ENCODE assay signal across 1 cellular context in the genomic region with DNA sequence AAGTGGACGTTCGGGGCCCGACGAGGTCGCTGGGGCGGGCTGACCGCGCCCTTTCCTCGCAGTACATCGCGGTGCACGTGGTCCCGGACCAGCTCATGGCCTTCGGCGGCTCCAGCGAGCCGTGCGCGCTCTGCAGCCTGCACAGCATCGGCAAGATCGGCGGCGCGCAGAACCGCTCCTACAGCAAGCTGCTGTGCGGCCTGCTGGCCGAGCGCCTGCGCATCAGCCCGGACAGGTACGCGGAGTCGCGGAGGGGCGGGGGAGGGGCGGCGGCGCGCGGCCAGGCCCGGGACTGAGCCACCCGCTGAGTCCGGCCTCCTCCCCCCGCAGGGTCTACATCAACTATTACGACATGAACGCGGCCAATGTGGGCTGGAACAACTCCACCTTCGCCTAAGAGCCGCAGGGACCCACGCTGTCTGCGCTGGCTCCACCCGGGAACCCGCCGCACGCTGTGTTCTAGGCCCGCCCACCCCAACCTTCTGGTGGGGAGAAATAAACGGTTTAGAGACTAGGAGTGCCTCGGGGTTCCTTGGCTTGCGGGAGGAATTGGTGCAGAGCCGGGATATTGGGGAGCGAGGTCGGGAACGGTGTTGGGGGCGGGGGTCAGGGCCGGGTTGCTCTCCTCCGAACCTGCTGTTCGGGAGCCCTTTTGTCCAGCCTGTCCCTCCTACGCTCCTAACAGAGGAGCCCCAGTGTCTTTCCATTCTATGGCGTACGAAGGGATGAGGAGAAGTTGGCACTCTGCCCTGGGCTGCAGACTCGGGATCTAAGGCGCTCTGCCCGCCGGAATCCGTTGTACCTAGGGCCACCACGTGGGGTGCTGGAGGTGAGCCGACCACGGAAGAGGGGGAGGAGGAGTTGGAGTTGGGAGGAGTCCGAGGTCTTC.
TF ChIP-seq lines count a peak whose summit lies in the region.

No MANE protein-coding gene starts in this region.

TF ChIP-seq in GM12878, 131 proteins besides CTCF, POLR2A, EP300 and RAD21 (continues in another document):
- TF ChIP-seq, protein P1, sequence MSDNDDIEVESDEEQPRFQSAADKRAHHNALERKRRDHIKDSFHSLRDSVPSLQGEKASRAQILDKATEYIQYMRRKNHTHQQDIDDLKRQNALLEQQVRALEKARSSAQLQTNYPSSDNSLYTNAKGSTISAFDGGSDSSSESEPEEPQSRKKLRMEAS (IDR thresholded peaks at IDR 0.05; ENCODE audit: low read depth, low read length) = peak; percentile 65; the same call in 1 of the 2 replicates
- TF ChIP-seq LARP7 (IDR thresholded peaks at IDR 0.05) = no peak; the same call in 1 of the 2 replicates
- TF ChIP-seq, protein P2, sequence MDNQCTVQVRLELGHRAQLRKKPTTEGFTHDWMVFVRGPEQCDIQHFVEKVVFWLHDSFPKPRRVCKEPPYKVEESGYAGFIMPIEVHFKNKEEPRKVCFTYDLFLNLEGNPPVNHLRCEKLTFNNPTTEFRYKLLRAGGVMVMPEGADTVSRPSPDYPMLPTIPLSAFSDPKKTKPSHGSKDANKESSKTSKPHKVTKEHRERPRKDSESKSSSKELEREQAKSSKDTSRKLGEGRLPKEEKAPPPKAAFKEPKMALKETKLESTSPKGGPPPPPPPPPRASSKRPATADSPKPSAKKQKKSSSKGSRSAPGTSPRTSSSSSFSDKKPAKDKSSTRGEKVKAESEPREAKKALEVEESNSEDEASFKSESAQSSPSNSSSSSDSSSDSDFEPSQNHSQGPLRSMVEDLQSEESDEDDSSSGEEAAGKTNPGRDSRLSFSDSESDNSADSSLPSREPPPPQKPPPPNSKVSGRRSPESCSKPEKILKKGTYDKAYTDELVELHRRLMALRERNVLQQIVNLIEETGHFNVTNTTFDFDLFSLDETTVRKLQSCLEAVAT (IDR thresholded peaks at IDR 0.05) = peak; percentile 67; the same call in 1 of the 2 replicates
- peak; percentile 36; the same call in 1 of the 2 replicates for TF ChIP-seq IKZF1 (conservative IDR thresholded peaks at IDR 0.05)
- no peak for TF ChIP-seq EED (IDR thresholded peaks at IDR 0.05; ENCODE audit: low read depth)
- peak; percentile 89 for TF ChIP-seq POLR2AphosphoS2 (IDR thresholded peaks at IDR 0.05; ENCODE audit: low read depth, low read length)
- TF ChIP-seq MTA2 (IDR thresholded peaks at IDR 0.05; ENCODE audit: low read depth) = no peak
- TF ChIP-seq, protein P3, sequence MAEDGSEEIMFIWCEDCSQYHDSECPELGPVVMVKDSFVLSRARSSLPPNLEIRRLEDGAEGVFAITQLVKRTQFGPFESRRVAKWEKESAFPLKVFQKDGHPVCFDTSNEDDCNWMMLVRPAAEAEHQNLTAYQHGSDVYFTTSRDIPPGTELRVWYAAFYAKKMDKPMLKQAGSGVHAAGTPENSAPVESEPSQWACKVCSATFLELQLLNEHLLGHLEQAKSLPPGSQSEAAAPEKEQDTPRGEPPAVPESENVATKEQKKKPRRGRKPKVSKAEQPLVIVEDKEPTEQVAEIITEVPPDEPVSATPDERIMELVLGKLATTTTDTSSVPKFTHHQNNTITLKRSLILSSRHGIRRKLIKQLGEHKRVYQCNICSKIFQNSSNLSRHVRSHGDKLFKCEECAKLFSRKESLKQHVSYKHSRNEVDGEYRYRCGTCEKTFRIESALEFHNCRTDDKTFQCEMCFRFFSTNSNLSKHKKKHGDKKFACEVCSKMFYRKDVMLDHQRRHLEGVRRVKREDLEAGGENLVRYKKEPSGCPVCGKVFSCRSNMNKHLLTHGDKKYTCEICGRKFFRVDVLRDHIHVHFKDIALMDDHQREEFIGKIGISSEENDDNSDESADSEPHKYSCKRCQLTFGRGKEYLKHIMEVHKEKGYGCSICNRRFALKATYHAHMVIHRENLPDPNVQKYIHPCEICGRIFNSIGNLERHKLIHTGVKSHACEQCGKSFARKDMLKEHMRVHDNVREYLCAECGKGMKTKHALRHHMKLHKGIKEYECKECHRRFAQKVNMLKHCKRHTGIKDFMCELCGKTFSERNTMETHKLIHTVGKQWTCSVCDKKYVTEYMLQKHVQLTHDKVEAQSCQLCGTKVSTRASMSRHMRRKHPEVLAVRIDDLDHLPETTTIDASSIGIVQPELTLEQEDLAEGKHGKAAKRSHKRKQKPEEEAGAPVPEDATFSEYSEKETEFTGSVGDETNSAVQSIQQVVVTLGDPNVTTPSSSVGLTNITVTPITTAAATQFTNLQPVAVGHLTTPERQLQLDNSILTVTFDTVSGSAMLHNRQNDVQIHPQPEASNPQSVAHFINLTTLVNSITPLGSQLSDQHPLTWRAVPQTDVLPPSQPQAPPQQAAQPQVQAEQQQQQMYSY (CRISPR knock-in tag; IDR thresholded peaks at IDR 0.05) = no peak
- TF ChIP-seq NR2C2 (IDR thresholded peaks at IDR 0.05; ENCODE audit: borderline replicate concordance, control insufficient read depth, insufficient read length, low read depth) = no peak
- TF ChIP-seq KAT2A (conservative IDR thresholded peaks at IDR 0.05; ENCODE audit: control insufficient read depth, low read depth, low read length) = no peak
- peak; percentile 87; the same call in 1 of the 2 replicates for TF ChIP-seq HDGF (IDR thresholded peaks at IDR 0.05)
- TF ChIP-seq ZZZ3 (IDR thresholded peaks at IDR 0.05; ENCODE audit: control insufficient read depth, insufficient read length, low read depth) = no peak
- TF ChIP-seq SPI1 (IDR thresholded peaks at IDR 0.05; ENCODE audit: borderline replicate concordance, insufficient read depth, low read depth, low read length) = no peak
- peak in 1 of 2 experiments; percentile 20; a peak in 1 of 4 replicates for TF ChIP-seq IKZF2 (IDR thresholded peaks at IDR 0.05)
- TF ChIP-seq MEF2B (IDR thresholded peaks at IDR 0.05; ENCODE audit: partially characterized antibody, poor library complexity, severe bottlenecking) = no peak
- TF ChIP-seq NRF1 (conservative IDR thresholded peaks at IDR 0.05; ENCODE audit: low read depth, low read length) = peak; percentile 32; the same call in 1 of the 2 replicates
- TF ChIP-seq TCF12 (IDR thresholded peaks at IDR 0.05; ENCODE audit: low read depth, low read length) = no peak
- TF ChIP-seq, protein P4, sequence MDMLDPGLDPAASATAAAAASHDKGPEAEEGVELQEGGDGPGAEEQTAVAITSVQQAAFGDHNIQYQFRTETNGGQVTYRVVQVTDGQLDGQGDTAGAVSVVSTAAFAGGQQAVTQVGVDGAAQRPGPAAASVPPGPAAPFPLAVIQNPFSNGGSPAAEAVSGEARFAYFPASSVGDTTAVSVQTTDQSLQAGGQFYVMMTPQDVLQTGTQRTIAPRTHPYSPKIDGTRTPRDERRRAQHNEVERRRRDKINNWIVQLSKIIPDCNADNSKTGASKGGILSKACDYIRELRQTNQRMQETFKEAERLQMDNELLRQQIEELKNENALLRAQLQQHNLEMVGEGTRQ (IDR thresholded peaks at IDR 0.05; ENCODE audit: borderline replicate concordance, low read depth, low read length) = peak; percentile 36
- no peak for TF ChIP-seq PAX5 (IDR thresholded peaks at IDR 0.05; ENCODE audit: borderline replicate concordance, low read depth, low read length)
- TF ChIP-seq, protein P5, sequence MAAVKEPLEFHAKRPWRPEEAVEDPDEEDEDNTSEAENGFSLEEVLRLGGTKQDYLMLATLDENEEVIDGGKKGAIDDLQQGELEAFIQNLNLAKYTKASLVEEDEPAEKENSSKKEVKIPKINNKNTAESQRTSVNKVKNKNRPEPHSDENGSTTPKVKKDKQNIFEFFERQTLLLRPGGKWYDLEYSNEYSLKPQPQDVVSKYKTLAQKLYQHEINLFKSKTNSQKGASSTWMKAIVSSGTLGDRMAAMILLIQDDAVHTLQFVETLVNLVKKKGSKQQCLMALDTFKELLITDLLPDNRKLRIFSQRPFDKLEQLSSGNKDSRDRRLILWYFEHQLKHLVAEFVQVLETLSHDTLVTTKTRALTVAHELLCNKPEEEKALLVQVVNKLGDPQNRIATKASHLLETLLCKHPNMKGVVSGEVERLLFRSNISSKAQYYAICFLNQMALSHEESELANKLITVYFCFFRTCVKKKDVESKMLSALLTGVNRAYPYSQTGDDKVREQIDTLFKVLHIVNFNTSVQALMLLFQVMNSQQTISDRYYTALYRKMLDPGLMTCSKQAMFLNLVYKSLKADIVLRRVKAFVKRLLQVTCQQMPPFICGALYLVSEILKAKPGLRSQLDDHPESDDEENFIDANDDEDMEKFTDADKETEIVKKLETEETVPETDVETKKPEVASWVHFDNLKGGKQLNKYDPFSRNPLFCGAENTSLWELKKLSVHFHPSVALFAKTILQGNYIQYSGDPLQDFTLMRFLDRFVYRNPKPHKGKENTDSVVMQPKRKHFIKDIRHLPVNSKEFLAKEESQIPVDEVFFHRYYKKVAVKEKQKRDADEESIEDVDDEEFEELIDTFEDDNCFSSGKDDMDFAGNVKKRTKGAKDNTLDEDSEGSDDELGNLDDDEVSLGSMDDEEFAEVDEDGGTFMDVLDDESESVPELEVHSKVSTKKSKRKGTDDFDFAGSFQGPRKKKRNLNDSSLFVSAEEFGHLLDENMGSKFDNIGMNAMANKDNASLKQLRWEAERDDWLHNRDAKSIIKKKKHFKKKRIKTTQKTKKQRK (IDR thresholded peaks at IDR 0.05; ENCODE audit: low read depth, low read length) = no peak
- no peak for TF ChIP-seq BCL11A (IDR thresholded peaks at IDR 0.05; ENCODE audit: low read depth, low read length)
- TF ChIP-seq SRF (IDR thresholded peaks at IDR 0.05; ENCODE audit: low read depth in 2 of 2, low read length in 2 of 2) = no peak
- no peak for TF ChIP-seq CHD1 (IDR thresholded peaks at IDR 0.05; ENCODE audit: low read depth, low read length)
- no peak for TF ChIP-seq HDAC2 (IDR thresholded peaks at IDR 0.05)
- TF ChIP-seq, protein P6, sequence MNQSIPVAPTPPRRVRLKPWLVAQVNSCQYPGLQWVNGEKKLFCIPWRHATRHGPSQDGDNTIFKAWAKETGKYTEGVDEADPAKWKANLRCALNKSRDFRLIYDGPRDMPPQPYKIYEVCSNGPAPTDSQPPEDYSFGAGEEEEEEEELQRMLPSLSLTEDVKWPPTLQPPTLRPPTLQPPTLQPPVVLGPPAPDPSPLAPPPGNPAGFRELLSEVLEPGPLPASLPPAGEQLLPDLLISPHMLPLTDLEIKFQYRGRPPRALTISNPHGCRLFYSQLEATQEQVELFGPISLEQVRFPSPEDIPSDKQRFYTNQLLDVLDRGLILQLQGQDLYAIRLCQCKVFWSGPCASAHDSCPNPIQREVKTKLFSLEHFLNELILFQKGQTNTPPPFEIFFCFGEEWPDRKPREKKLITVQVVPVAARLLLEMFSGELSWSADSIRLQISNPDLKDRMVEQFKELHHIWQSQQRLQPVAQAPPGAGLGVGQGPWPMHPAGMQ (IDR thresholded peaks at IDR 0.05; ENCODE audit: borderline replicate concordance) = no peak
- peak; percentile 39; the same call in 1 of the 2 replicates for TF ChIP-seq GATAD2B (conservative IDR thresholded peaks at IDR 0.05; ENCODE audit: low read depth)
- no peak for TF ChIP-seq CBX5 (IDR thresholded peaks at IDR 0.05; ENCODE audit: low read depth)
- peak; percentile 13; the same call in 1 of the 2 replicates for TF ChIP-seq SMC3 (IDR thresholded peaks at IDR 0.05; ENCODE audit: borderline replicate concordance, low read length)
- TF ChIP-seq, protein P7, sequence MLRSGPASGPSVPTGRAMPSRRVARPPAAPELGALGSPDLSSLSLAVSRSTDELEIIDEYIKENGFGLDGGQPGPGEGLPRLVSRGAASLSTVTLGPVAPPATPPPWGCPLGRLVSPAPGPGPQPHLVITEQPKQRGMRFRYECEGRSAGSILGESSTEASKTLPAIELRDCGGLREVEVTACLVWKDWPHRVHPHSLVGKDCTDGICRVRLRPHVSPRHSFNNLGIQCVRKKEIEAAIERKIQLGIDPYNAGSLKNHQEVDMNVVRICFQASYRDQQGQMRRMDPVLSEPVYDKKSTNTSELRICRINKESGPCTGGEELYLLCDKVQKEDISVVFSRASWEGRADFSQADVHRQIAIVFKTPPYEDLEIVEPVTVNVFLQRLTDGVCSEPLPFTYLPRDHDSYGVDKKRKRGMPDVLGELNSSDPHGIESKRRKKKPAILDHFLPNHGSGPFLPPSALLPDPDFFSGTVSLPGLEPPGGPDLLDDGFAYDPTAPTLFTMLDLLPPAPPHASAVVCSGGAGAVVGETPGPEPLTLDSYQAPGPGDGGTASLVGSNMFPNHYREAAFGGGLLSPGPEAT (IDR thresholded peaks at IDR 0.05; ENCODE audit: low read depth) = no peak; the same call in 1 of the 2 replicates
- TF ChIP-seq CREM (IDR thresholded peaks at IDR 0.05; ENCODE audit: low read depth) = 0 out of 2 replicates have a peak, but pooled peaks have one; percentile 37
- TF ChIP-seq JUND (IDR thresholded peaks at IDR 0.05; ENCODE audit: low read depth, low read length) = no peak
- no peak for TF ChIP-seq BRCA1 (IDR thresholded peaks at IDR 0.05; ENCODE audit: low read depth, low read length)
- no peak for TF ChIP-seq CBX3 (IDR thresholded peaks at IDR 0.05; ENCODE audit: borderline replicate concordance, low read depth)
- TF ChIP-seq, protein P8, sequence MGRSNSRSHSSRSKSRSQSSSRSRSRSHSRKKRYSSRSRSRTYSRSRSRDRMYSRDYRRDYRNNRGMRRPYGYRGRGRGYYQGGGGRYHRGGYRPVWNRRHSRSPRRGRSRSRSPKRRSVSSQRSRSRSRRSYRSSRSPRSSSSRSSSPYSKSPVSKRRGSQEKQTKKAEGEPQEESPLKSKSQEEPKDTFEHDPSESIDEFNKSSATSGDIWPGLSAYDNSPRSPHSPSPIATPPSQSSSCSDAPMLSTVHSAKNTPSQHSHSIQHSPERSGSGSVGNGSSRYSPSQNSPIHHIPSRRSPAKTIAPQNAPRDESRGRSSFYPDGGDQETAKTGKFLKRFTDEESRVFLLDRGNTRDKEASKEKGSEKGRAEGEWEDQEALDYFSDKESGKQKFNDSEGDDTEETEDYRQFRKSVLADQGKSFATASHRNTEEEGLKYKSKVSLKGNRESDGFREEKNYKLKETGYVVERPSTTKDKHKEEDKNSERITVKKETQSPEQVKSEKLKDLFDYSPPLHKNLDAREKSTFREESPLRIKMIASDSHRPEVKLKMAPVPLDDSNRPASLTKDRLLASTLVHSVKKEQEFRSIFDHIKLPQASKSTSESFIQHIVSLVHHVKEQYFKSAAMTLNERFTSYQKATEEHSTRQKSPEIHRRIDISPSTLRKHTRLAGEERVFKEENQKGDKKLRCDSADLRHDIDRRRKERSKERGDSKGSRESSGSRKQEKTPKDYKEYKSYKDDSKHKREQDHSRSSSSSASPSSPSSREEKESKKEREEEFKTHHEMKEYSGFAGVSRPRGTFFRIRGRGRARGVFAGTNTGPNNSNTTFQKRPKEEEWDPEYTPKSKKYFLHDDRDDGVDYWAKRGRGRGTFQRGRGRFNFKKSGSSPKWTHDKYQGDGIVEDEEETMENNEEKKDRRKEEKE (IDR thresholded peaks at IDR 0.05) = no peak
- no peak for TF ChIP-seq SREBF1 (IDR thresholded peaks at IDR 0.05; ENCODE audit: low read length)
- no peak for TF ChIP-seq FOXK2 (IDR thresholded peaks at IDR 0.05)
- no peak for TF ChIP-seq HCFC1 (IDR thresholded peaks at IDR 0.05; ENCODE audit: low read length)
- no peak for TF ChIP-seq ETV6 (conservative IDR thresholded peaks at IDR 0.05 in 1 of 2, IDR thresholded peaks at IDR 0.05 in 1 of 2; ENCODE audit: borderline replicate concordance in 1 of 2, low read depth in 1 of 2)
- TF ChIP-seq BACH1 (IDR thresholded peaks at IDR 0.05; ENCODE audit: borderline replicate concordance) = peak; percentile 73
- TF ChIP-seq, protein P9, sequence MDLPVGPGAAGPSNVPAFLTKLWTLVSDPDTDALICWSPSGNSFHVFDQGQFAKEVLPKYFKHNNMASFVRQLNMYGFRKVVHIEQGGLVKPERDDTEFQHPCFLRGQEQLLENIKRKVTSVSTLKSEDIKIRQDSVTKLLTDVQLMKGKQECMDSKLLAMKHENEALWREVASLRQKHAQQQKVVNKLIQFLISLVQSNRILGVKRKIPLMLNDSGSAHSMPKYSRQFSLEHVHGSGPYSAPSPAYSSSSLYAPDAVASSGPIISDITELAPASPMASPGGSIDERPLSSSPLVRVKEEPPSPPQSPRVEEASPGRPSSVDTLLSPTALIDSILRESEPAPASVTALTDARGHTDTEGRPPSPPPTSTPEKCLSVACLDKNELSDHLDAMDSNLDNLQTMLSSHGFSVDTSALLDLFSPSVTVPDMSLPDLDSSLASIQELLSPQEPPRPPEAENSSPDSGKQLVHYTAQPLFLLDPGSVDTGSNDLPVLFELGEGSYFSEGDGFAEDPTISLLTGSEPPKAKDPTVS (IDR thresholded peaks at IDR 0.05; ENCODE audit: low read depth, low read length) = no peak
